ENCODE assay signal across 16 cellular contexts in genomic region chr18:8423051-8423558, GRCh38.
DNase-seq lines count a peak whose midpoint lies in the region; ATAC-seq and TF ChIP-seq lines count a peak whose summit lies in the region.
"Had no signal": no experiment of that assay in that cellular context is flagged by ENCODE, and none has a peak within 500 bp of the region (broad histone marks: within the 10 kb centered on the region; RNA-seq: fewer than 3 reads in every experiment).

No MANE protein-coding gene starts in this region.

- no peaks in the 10 kb centered on the region for H3K9me3 ChIP-seq in mesodermal cell (ENCODE audit: control insufficient read depth, low read length)

- ATAC-seq in GM18870 (IDR thresholded peaks at IDR 0.05; ENCODE audit: unreplicated experiment), result no peak
- no peak for ATAC-seq in stimulated activated memory B cell treated with anti-CD40 and anti-IgM and Interleukin-4, amounts not matched to agents 10 μg/mL and 1 μg/mL and 100 μg/mL, for 72 hours
- ATAC-seq: activated CD4-positive, CD25-positive, alpha-beta regulatory T cell treated with anti-CD3 and anti-CD28 coated beads, Interleukin-2, amount 50 U/mL, for 24 hours; stimulated activated naive CD8-positive, alpha-beta T cell treated with anti-CD3 and anti-CD28 coated beads, Interleukin-15, amount 100 ng/mL, for 72 hours had no signal

- H3K27ac Mint-ChIP-seq in stimulated activated memory B cell treated with anti-CD40 and anti-IgM and Interleukin-4, amounts not matched to agents 10 μg/mL and 1 μg/mL and 100 μg/mL, for 72 hours, result no peak overlapping the region
- H3K27ac Mint-ChIP-seq: CD4-positive, CD25-positive, alpha-beta regulatory T cell; dendritic cell treated with granulocyte-macrophage colony-stimulating factor and Interleukin-4, amounts not matched to agents 40 ng/mL and 50 ng/mL, for 4 days; stimulated activated naive CD8-positive, alpha-beta T cell treated with anti-CD3 and anti-CD28 coated beads, Interleukin-15, amount 100 ng/mL, for 72 hours had no signal

- 78 to 79% methylated on average over 5 to 7 of the region's 11 CpGs for WGBS in mesodermal cell (ENCODE audit: insufficient coverage in 2 of 2), 2 experiments

- no peaks in the 10 kb centered on the region for H3K36me3 ChIP-seq in mesodermal cell (ENCODE audit: control insufficient read depth, insufficient read depth, low read length)

- DNase-seq in AG10803 (ENCODE audit: low read depth) (peak; percentile 52), LHCN-M2 (ENCODE audit: low read depth) (peak; percentile 75), dermis blood vessel endothelial cell (peak; percentile 62), hypothalamus (lab: John Stamatoyannopoulos, UW) (no peak), NCI-H1930 (lab: John Stamatoyannopoulos, UW) (no peak)
- DNase-seq: CD4-positive, CD25-positive, alpha-beta regulatory T cell; MV-4-11; NCI-H510A; SIG-M5; stimulated activated CD4-positive, alpha-beta T cell treated with anti-CD3 and anti-CD28 coated beads, Interleukin-4, amount 100 ng/mL, for 1 hour; stimulated activated naive CD8-positive, alpha-beta T cell treated with anti-CD3 and anti-CD28 coated beads, Interleukin-15, amount 100 ng/mL, for 72 hours had no signal

- no peak for TF ChIP-seq CTCF in AG10803 (conservative IDR thresholded peaks at IDR 0.05; ENCODE audit: low read length)

- H3K4me3 ChIP-seq in AG10803 (ENCODE audit: low read length), result no peak overlapping the region
- no peak overlapping the region for H3K4me3 ChIP-seq in mesodermal cell (ENCODE audit: extremely low read depth, insufficient read depth, low read length, poor library complexity, severe bottlenecking)

- H3K27ac ChIP-seq in mesodermal cell (ENCODE audit: low read depth, low read length, severe bottlenecking), result peak overlapping the region; percentile 73

- peaks cover 35% of the 10 kb centered on the region for H3K4me1 ChIP-seq in mesodermal cell (ENCODE audit: control insufficient read depth, insufficient read depth, low read length, poor library complexity, severe bottlenecking)

- H3K4me1 Mint-ChIP-seq in stimulated activated memory B cell treated with anti-CD40 and anti-IgM and Interleukin-4, amounts not matched to agents 10 μg/mL and 1 μg/mL and 100 μg/mL, for 72 hours, result no peaks in the 10 kb centered on the region
- H3K4me1 Mint-ChIP-seq: stimulated activated naive CD8-positive, alpha-beta T cell treated with anti-CD3 and anti-CD28 coated beads, Interleukin-15, amount 100 ng/mL, for 72 hours had no signal

- peaks cover 3% of the 10 kb centered on the region for H3K9me3 Mint-ChIP-seq in stimulated activated memory B cell treated with anti-CD40 and anti-IgM and Interleukin-4, amounts not matched to agents 10 μg/mL and 1 μg/mL and 100 μg/mL, for 72 hours
- H3K9me3 Mint-ChIP-seq: dendritic cell treated with granulocyte-macrophage colony-stimulating factor and Interleukin-4, amounts not matched to agents 40 ng/mL and 50 ng/mL, for 4 days had no signal

- H3K36me3 Mint-ChIP-seq in stimulated activated memory B cell treated with anti-CD40 and anti-IgM and Interleukin-4, amounts not matched to agents 10 μg/mL and 1 μg/mL and 100 μg/mL, for 72 hours, result no peaks in the 10 kb centered on the region
- H3K36me3 Mint-ChIP-seq: CD4-positive, CD25-positive, alpha-beta regulatory T cell had no signal

- H3K27me3 Mint-ChIP-seq in stimulated activated memory B cell treated with anti-CD40 and anti-IgM and Interleukin-4, amounts not matched to agents 10 μg/mL and 1 μg/mL and 100 μg/mL, for 72 hours, result no peaks in the 10 kb centered on the region
- H3K27me3 Mint-ChIP-seq: CD4-positive, CD25-positive, alpha-beta regulatory T cell; dendritic cell treated with granulocyte-macrophage colony-stimulating factor and Interleukin-4, amounts not matched to agents 40 ng/mL and 50 ng/mL, for 4 days; stimulated activated naive CD8-positive, alpha-beta T cell treated with anti-CD3 and anti-CD28 coated beads, Interleukin-15, amount 100 ng/mL, for 72 hours had no signal

- no peak overlapping the region for H3K4me3 Mint-ChIP-seq in stimulated activated memory B cell treated with anti-CD40 and anti-IgM and Interleukin-4, amounts not matched to agents 10 μg/mL and 1 μg/mL and 100 μg/mL, for 72 hours
- H3K4me3 Mint-ChIP-seq: CD4-positive, CD25-positive, alpha-beta regulatory T cell; dendritic cell treated with granulocyte-macrophage colony-stimulating factor and Interleukin-4, amounts not matched to agents 40 ng/mL and 50 ng/mL, for 4 days; stimulated activated naive CD8-positive, alpha-beta T cell treated with anti-CD3 and anti-CD28 coated beads, Interleukin-15, amount 100 ng/mL, for 72 hours had no signal

Comparison
In these comparisons a context has a peak if more than half of its experiments do, and no peak if none do; other contexts are left out.
1. DNase-seq: peak in AG10803 (single experiment), LHCN-M2 (single experiment) and dermis blood vessel endothelial cell (single experiment); none in hypothalamus (0 of 51) and NCI-H1930 (0 of 2).